Comparison of ENCODE assay signal across 23 cellular contexts in the genomic region with DNA sequence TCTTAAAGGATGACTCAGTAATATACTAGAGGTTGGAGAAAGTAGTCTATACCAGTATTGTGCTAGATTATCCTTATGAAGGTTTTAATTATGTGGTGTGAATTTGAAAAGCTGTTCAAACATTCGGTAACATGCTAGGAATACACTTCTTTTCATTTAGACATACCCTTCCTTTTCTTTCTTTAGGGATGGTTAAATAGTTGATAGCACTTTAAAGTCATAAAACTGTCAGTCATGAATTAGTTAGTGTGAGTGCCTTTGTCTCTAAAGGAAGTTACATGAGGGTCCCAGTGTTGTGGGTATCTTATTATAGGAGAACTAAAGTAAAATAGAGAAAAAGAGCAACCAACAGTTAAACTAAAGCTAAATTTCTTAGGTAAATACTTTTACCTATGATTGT.
"Had no signal": no experiment of that assay in that cellular context is flagged by ENCODE, and none has a peak within 500 bp of the region (broad histone marks: within the 10 kb centered on the region; RNA-seq: fewer than 3 reads in every experiment).

No MANE protein-coding gene starts in this region.

- H3K36me3 Mint-ChIP-seq: naive thymus-derived CD4-positive, alpha-beta T cell; stimulated activated memory B cell treated with anti-CD40 and anti-IgM and Interleukin-4, amounts not matched to agents 10 μg/mL and 1 μg/mL and 100 μg/mL, for 72 hours had no signal

- H3K27ac Mint-ChIP-seq: naive thymus-derived CD4-positive, alpha-beta T cell; stimulated activated memory B cell treated with anti-CD40 and anti-IgM and Interleukin-4, amounts not matched to agents 10 μg/mL and 1 μg/mL and 100 μg/mL, for 72 hours; stimulated activated naive CD8-positive, alpha-beta T cell treated with anti-CD3 and anti-CD28 coated beads, Interleukin-15, Interleukin-2, amounts not matched to agents 100 ng/mL and 50 ng/mL, for 24 hours had no signal

- H3K4me3 Mint-ChIP-seq: naive thymus-derived CD4-positive, alpha-beta T cell; neural crest cell; stimulated activated memory B cell treated with anti-CD40 and anti-IgM and Interleukin-4, amounts not matched to agents 10 μg/mL and 1 μg/mL and 100 μg/mL, for 72 hours; stimulated activated naive CD8-positive, alpha-beta T cell treated with anti-CD3 and anti-CD28 coated beads, Interleukin-15, Interleukin-2, amounts not matched to agents 100 ng/mL and 50 ng/mL, for 24 hours had no signal

- H3K27me3 ChIP-seq: foreskin keratinocyte, hepatocyte, spleen, tibial artery, upper lobe of left lung, uterus had no signal

- H3K4me2 ChIP-seq: hepatocyte had no signal

- H3K79me2 ChIP-seq: hepatocyte had no signal

- ATAC-seq: foreskin keratinocyte; left cardiac atrium; naive thymus-derived CD4-positive, alpha-beta T cell; sciatic nerve; stimulated activated memory B cell treated with anti-CD40 and anti-IgM and Interleukin-4, amounts not matched to agents 10 μg/mL and 1 μg/mL and 100 μg/mL, for 72 hours had no signal

- DNase-seq: dermis blood vessel endothelial cell; erythroblast; foreskin keratinocyte; head of caudate nucleus; kidney; left cardiac atrium; left ventricle myocardium inferior; mesendoderm; naive thymus-derived CD4-positive, alpha-beta T cell; posterior cingulate gyrus; spleen; stimulated activated CD4-positive, alpha-beta T cell treated with anti-CD3 and anti-CD28 coated beads, Interleukin-15, amount 100 ng/mL, for 24 hours; stimulated activated CD4-positive, alpha-beta T cell treated with anti-CD3 and anti-CD28 coated beads, Interleukin-1b, Interleukin-23, amount 100 ng/mL, for 48 hours; stimulated activated CD4-positive, alpha-beta T cell treated with anti-CD3 and anti-CD28 coated beads, Interleukin-4, amount 100 ng/mL, for 24 hours; tibial artery; upper lobe of left lung; uterus had no signal

- H3K9me3 Mint-ChIP-seq: neural crest cell had no signal

- H3K4me1 ChIP-seq: foreskin keratinocyte, left ventricle myocardium inferior, spleen, uterus had no signal

- FAIRE-seq: endothelial cell of umbilical vein, kidney had no signal

- H3K9me3 ChIP-seq: tibial artery, upper lobe of left lung had no signal

- H3K27ac ChIP-seq: foreskin keratinocyte, hepatocyte, left ventricle myocardium inferior, spleen, tibial artery, upper lobe of left lung, uterus had no signal

- H3K4me3 ChIP-seq: hepatocyte, left ventricle myocardium inferior, spleen, tibial artery, upper lobe of left lung, uterus had no signal

- H3K36me3 ChIP-seq: left ventricle myocardium inferior, spleen, tibial artery, upper lobe of left lung, uterus had no signal

- H2AFZ ChIP-seq: hepatocyte had no signal

- H3K4me1 Mint-ChIP-seq: naive thymus-derived CD4-positive, alpha-beta T cell; stimulated activated memory B cell treated with anti-CD40 and anti-IgM and Interleukin-4, amounts not matched to agents 10 μg/mL and 1 μg/mL and 100 μg/mL, for 72 hours had no signal
